Comparison of ENCODE assay signal across 31 cellular contexts in the genomic region with DNA sequence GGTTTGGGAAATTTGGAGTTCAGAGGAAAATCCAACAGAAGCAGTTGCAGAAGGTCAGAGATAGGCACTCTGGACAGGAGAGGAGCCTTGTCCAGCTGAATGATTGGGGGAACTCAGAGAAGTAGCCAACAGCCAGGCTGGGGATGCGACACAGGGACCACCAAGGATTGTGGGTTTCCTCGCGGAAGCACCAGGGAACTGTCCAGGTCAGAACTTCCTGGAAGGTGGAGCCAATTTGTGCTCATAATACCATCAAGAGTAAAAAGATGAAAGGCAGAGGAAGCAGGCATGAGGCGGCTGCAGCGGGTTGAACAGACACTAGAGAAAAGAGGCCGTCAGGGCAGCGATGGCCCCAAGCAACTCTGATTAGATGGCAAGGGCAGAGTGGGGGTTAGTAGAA. TPM values are rescaled to one million over a fixed set of nuclear protein-coding genes. Genes with fewer than 3 reads are reported as not detected.
"Had no signal": no experiment of that assay in that cellular context is flagged by ENCODE, and none has a peak within 500 bp of the region (broad histone marks: within the 10 kb centered on the region; RNA-seq: fewer than 3 reads in every experiment).

No MANE protein-coding gene starts in this region.

- H3K9me3 ChIP-seq: ascending aorta, SJCRH30 had no signal

- H3K27ac ChIP-seq: ascending aorta, cardiac muscle cell, RWPE1, SJCRH30, SK-N-MC had no signal

- DNase-seq: activated CD4-positive, alpha-beta T cell treated with anti-CD3 and anti-CD28 coated beads, Interleukin-2, amount 10 ng/mL, durations not matched to agents 24 days and 14 days; activated CD4-positive, alpha-beta T cell treated with anti-CD3 and anti-CD28 coated beads, Interleukin-2, amount 50 U/mL, for 4 hours; activated CD8-positive, alpha-beta T cell treated with anti-CD3 and anti-CD28 coated beads for 36 hours; activated naive CD4-positive, alpha-beta T cell; activated naive CD4-positive, alpha-beta T cell treated with anti-CD3 and anti-CD28 coated beads, Interleukin-2, amount 50 U/mL, for 16 hours; activated naive CD8-positive, alpha-beta T cell treated with anti-CD3 and anti-CD28 coated beads for 36 hours; activated T-cell treated with anti-CD3 and anti-CD28 coated beads, Interleukin-2, amount 50 U/mL, for 1 hour; activated T-cell treated with anti-CD3 and anti-CD28 coated beads, Interleukin-2, amount 50 U/mL, for 72 hours; amniotic stem cell; NCI-H1092 treated with DMSO at 0.1 percent for 48 hours; NCI-H1417; NCI-H146; NCI-H187; NCI-H2029 treated with DMSO at 0.1 percent for 48 hours; NCI-H2107; NCI-H2171; NCI-H2227 treated with DMSO at 0.1 percent for 48 hours; NCI-H446; NCI-H510A treated with DMSO at 0.1 percent for 48 hours; PC-3; SHP77; SJCRH30 had no signal

- H3K9me3 Mint-ChIP-seq: activated CD8-positive, alpha-beta T cell treated with anti-CD3 and anti-CD28 coated beads for 36 hours; activated naive CD8-positive, alpha-beta T cell treated with anti-CD3 and anti-CD28 coated beads for 36 hours; activated T-cell treated with anti-CD3 and anti-CD28 coated beads, Interleukin-2, amount 50 U/mL, for 72 hours; activated T-helper 17 cell treated with anti-CD3 and anti-CD28 coated beads, Interleukin-2, amount 50 U/mL, for 72 hours; central memory CD8-positive, alpha-beta T cell; T-helper 2 cell treated with Interferon-gamma antibody and Interleukin-4, amounts not matched to agents 5 μg/mL and 100 μg/mL, for 36 hours had no signal

- H3K36me3 ChIP-seq: ascending aorta, cardiac muscle cell, SJCRH30 had no signal

- H3K4me1 Mint-ChIP-seq: activated CD4-positive, alpha-beta T cell treated with anti-CD3 and anti-CD28 coated beads, Interleukin-2, amount 10 ng/mL, durations not matched to agents 24 days and 14 days; activated naive CD8-positive, alpha-beta T cell treated with anti-CD3 and anti-CD28 coated beads for 36 hours; activated T-helper 17 cell treated with anti-CD3 and anti-CD28 coated beads, Interleukin-2, amount 50 U/mL, for 72 hours; central memory CD8-positive, alpha-beta T cell had no signal

- H3K4me1 ChIP-seq: ascending aorta had no signal

- H3K27ac Mint-ChIP-seq: activated CD4-positive, alpha-beta T cell treated with anti-CD3 and anti-CD28 coated beads, Interleukin-2, amount 10 ng/mL, durations not matched to agents 24 days and 14 days; activated CD8-positive, alpha-beta T cell treated with anti-CD3 and anti-CD28 coated beads for 36 hours; activated naive CD8-positive, alpha-beta T cell treated with anti-CD3 and anti-CD28 coated beads for 36 hours; activated T-cell treated with anti-CD3 and anti-CD28 coated beads, Interleukin-2, amount 50 U/mL, for 72 hours; activated T-helper 17 cell treated with anti-CD3 and anti-CD28 coated beads, Interleukin-2, amount 50 U/mL, for 72 hours; T-helper 2 cell treated with Interferon-gamma antibody and Interleukin-4, amounts not matched to agents 5 μg/mL and 100 μg/mL, for 36 hours had no signal

- H3K36me3 Mint-ChIP-seq: activated naive CD8-positive, alpha-beta T cell treated with anti-CD3 and anti-CD28 coated beads for 36 hours had no signal

- H3K4me3 ChIP-seq: ascending aorta, cardiac muscle cell, SJCRH30, SK-N-MC had no signal

- H3K27me3 ChIP-seq: ascending aorta, cardiac muscle cell, SJCRH30 had no signal

- ATAC-seq: activated CD8-positive, alpha-beta T cell treated with anti-CD3 and anti-CD28 coated beads for 36 hours; activated T-cell treated with anti-CD3 and anti-CD28 coated beads, Interleukin-2, amount 50 U/mL, for 72 hours; activated T-helper 17 cell treated with anti-CD3 and anti-CD28 coated beads, Interleukin-2, amount 50 U/mL, for 72 hours; PC-3 had no signal

- H3K4me3 Mint-ChIP-seq: activated CD4-positive, alpha-beta T cell treated with anti-CD3 and anti-CD28 coated beads, Interleukin-2, amount 10 ng/mL, durations not matched to agents 24 days and 14 days; activated CD8-positive, alpha-beta T cell treated with anti-CD3 and anti-CD28 coated beads for 36 hours; activated naive CD8-positive, alpha-beta T cell treated with anti-CD3 and anti-CD28 coated beads for 36 hours; activated T-cell treated with anti-CD3 and anti-CD28 coated beads, Interleukin-2, amount 50 U/mL, for 72 hours; activated T-helper 17 cell treated with anti-CD3 and anti-CD28 coated beads, Interleukin-2, amount 50 U/mL, for 72 hours; central memory CD8-positive, alpha-beta T cell; T-helper 2 cell treated with Interferon-gamma antibody and Interleukin-4, amounts not matched to agents 5 μg/mL and 100 μg/mL, for 36 hours had no signal

RNA-seq across cellular contexts. Expression of a gene that starts 33.7 kb away (rescaled TPM):
- total RNA-seq: activated CD4-positive, alpha-beta T cell treated with anti-CD3 and anti-CD28 coated beads, Interleukin-2, amount 10 ng/mL, durations not matched to agents 24 days and 14 days; activated CD8-positive, alpha-beta memory T cell treated with anti-CD3 and anti-CD28 coated beads for 36 hours; activated CD8-positive, alpha-beta T cell treated with anti-CD3 and anti-CD28 coated beads for 36 hours; activated naive CD8-positive, alpha-beta T cell treated with anti-CD3 and anti-CD28 coated beads for 36 hours; activated T-cell treated with anti-CD3 and anti-CD28 coated beads, Interleukin-2, amount 50 U/mL, for 72 hours; activated T-helper 17 cell treated with anti-CD3 and anti-CD28 coated beads, Interleukin-2, amount 50 U/mL, for 72 hours; T-helper 1 cell treated with Interleukin-12 subunit alpha and Interleukin-12 subunit beta and Interleukin-4 antibody, amounts not matched to agents 30 ng/mL and 1 ng/mL, for 36 hours had no signal
